23 cellular contexts compared by ENCODE assay signal in the genomic region with DNA sequence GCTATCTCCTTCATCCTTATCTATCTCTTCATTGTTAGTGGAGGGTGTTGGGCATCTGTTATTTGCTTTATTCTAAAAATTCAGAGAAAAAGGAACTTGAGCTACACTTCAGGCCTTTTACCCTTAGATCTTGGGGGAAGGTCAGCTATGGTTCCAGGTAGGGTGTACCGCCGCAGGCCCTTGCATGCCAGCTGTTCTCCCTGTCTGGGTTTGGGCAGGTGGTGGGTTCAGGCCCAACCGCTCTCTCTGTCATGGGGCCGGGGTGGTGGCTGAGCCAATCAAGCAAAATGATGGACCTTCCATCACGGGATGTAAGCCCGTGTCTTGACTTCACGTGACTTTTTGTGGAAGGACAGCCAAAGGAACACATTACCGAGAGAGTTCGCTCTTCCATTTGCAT.
DNase-seq lines count a peak whose midpoint lies in the region; ATAC-seq and FAIRE-seq lines count a peak whose summit lies in the region.
"Had no signal": no experiment of that assay in that cellular context is flagged by ENCODE, and none has a peak within 500 bp of the region (broad histone marks: within the 10 kb centered on the region; RNA-seq: fewer than 3 reads in every experiment).

No MANE protein-coding gene starts in this region.

- DNase-seq in activated T-cell treated with anti-CD3 and anti-CD28 coated beads, Interleukin-2, amount 50 U/mL, for 1 hour: peak; percentile 13
- no peak for DNase-seq in activated T-cell treated with anti-CD3 and anti-CD28 coated beads, Interleukin-2, amount 50 U/mL, for 4 hours
- no peak for DNase-seq in T-helper 17 cell
- peak; percentile 15 for DNase-seq in islet precursor cell
- DNase-seq in urothelium cell line (ENCODE audit: low spot score): no peak
- no peak for DNase-seq in NCI-H146 (lab: John Stamatoyannopoulos, UW)
- no peak for DNase-seq in KBM-7
- no peak for DNase-seq in NCI-H524 treated with DMSO at 0.1 percent for 48 hours (lab: John Stamatoyannopoulos, UW)
- DNase-seq: 8988T; CD4-positive, alpha-beta memory T cell; DMS153; GF-D8; NCI-H1105 treated with DMSO at 0.1 percent for 48 hours; NCI-H1694 treated with DMSO at 0.1 percent for 48 hours; NCI-H510A; NCI-H774; OCI-M1; RPMI8226; SHP77 treated with DMSO at 0.1 percent for 48 hours had no signal

- peaks cover 15% of the 10 kb centered on the region for H3K4me1 Mint-ChIP-seq in activated T-cell treated with anti-CD3 and anti-CD28 coated beads, Interleukin-2, amount 50 U/mL, for 4 hours (ENCODE audit: low read depth)
- H3K4me1 Mint-ChIP-seq in T-helper 17 cell: peaks cover 35% of the 10 kb centered on the region

- no peaks in the 10 kb centered on the region for H3K36me3 Mint-ChIP-seq in activated T-cell treated with anti-CD3 and anti-CD28 coated beads, Interleukin-2, amount 50 U/mL, for 4 hours (ENCODE audit: insufficient read depth)
- H3K36me3 Mint-ChIP-seq in T-helper 17 cell (ENCODE audit: low read depth): peaks cover 3% of the 10 kb centered on the region

- H3K27ac Mint-ChIP-seq in T-helper 17 cell: peak overlapping the region; percentile 37
- H3K27ac Mint-ChIP-seq: GM23338 had no signal

- H3K27me3 Mint-ChIP-seq in activated T-cell treated with anti-CD3 and anti-CD28 coated beads, Interleukin-2, amount 50 U/mL, for 4 hours (ENCODE audit: low read depth): no peaks in the 10 kb centered on the region
- no peaks in the 10 kb centered on the region for H3K27me3 Mint-ChIP-seq in T-helper 17 cell
- H3K27me3 Mint-ChIP-seq: CD4-positive, alpha-beta memory T cell had no signal

- in situ Hi-C loops in KBM-7 (cut with MboI; ENCODE audit: low pct_unique_long_range_greater_than_20kb, low sequenced_read_pairs): no loop called here

- peak; percentile 72 for FAIRE-seq in urothelium cell line (lab: Jason Lieb, UNC)
- FAIRE-seq: GM19239, K562 had no signal

- no peaks in the 10 kb centered on the region for H3K9me3 ChIP-seq in T-helper 17 cell (ENCODE audit: control insufficient read depth, low read length, poor library complexity, severe bottlenecking)

- no peaks in the 10 kb centered on the region for H3K9me3 Mint-ChIP-seq in activated T-cell treated with anti-CD3 and anti-CD28 coated beads, Interleukin-2, amount 50 U/mL, for 4 hours
- H3K9me3 Mint-ChIP-seq: CD4-positive, alpha-beta memory T cell; GM23338 had no signal

- no peak for ATAC-seq in activated T-cell treated with anti-CD3 and anti-CD28 coated beads, Interleukin-2, amount 50 U/mL, for 4 hours
- no peak for ATAC-seq in T-helper 17 cell
- ATAC-seq: GM23338, HCT116, K562 had no signal

- H3K4me3 Mint-ChIP-seq in activated T-cell treated with anti-CD3 and anti-CD28 coated beads, Interleukin-2, amount 50 U/mL, for 4 hours: no peak overlapping the region
- no peak overlapping the region for H3K4me3 Mint-ChIP-seq in T-helper 17 cell
- H3K4me3 Mint-ChIP-seq: CD4-positive, alpha-beta memory T cell; GM23338 had no signal

Comparison
In these comparisons a context has a peak if more than half of its experiments do, and no peak if none do; other contexts are left out.
1. DNase-seq: peak in activated T-cell treated with anti-CD3 and anti-CD28 coated beads, Interleukin-2, amount 50 U/mL, for 1 hour (single experiment) and islet precursor cell (single experiment); none in activated T-cell treated with anti-CD3 and anti-CD28 coated beads, Interleukin-2, amount 50 U/mL, for 4 hours (single experiment), T-helper 17 cell (0 of 3), urothelium cell line (single experiment), NCI-H146 (single experiment), KBM-7 (single experiment) and NCI-H524 treated with DMSO at 0.1 percent for 48 hours (single experiment).